Comparison of ENCODE assay signal across 7 cellular contexts in genomic region chr9:77011973-77012817, GRCh38. TPM values are rescaled to one million over a fixed set of nuclear protein-coding genes. Genes with fewer than 3 reads are reported as not detected.
DNase-seq lines count a peak whose midpoint lies in the region; ATAC-seq and TF ChIP-seq lines count a peak whose summit lies in the region.

No MANE protein-coding gene starts in this region.

- TF ChIP-seq POLR2A in body of pancreas (IDR thresholded peaks at IDR 0.05): no peak

- H3K4me1 ChIP-seq in body of pancreas: peaks cover 32% of the 10 kb centered on the region

- no peaks in the 10 kb centered on the region for H3K36me3 Mint-ChIP-seq in T-helper 17 cell (ENCODE audit: low read depth)

- H3K27ac ChIP-seq in body of pancreas: no peak overlapping the region

- no peaks in the 10 kb centered on the region for H3K9me3 ChIP-seq in T-helper 17 cell (ENCODE audit: control insufficient read depth, low read length, poor library complexity, severe bottlenecking)
- H3K9me3 ChIP-seq in body of pancreas: no peaks in the 10 kb centered on the region

- peak overlapping the region; percentile 25 for H3K4me3 Mint-ChIP-seq in T-helper 17 cell

- ATAC-seq in GM18867 (IDR thresholded peaks at IDR 0.05; ENCODE audit: unreplicated experiment) (peak; percentile 79), HG03354 (IDR thresholded peaks at IDR 0.05; ENCODE audit: poor library complexity, severe bottlenecking, unreplicated experiment) (peak; percentile 76), T-helper 17 cell (peak; percentile 68), body of pancreas (peak; percentile 62)

- H3K27me3 ChIP-seq in body of pancreas: peaks cover 0 to 50% of the 10 kb centered on the region in 2 donors
- peaks cover 70% of the 10 kb centered on the region for H3K27me3 ChIP-seq in kidney epithelial cell (ENCODE audit: control insufficient read depth, insufficient read depth, low read length)

- intact Hi-C loops in body of pancreas (cut with DNase I): loop anchor here (10.0 kb wide), 1 partner anchor 207 kb away; no protein-coding TSS in a partner anchor

- H3K4me1 Mint-ChIP-seq in T-helper 17 cell: peaks cover 12% of the 10 kb centered on the region

- H3K27me3 Mint-ChIP-seq in T-helper 17 cell: peaks cover 71% of the 10 kb centered on the region

- 6 to 12% methylated on average over 31 to 42 of the region's 42 CpGs for WGBS in body of pancreas, 2 donors

- H3K36me3 ChIP-seq in body of pancreas (replicated peaks in 1 of 2; ENCODE audit: insufficient read depth in 1 of 2, low read depth in 2 of 2): no peaks in the 10 kb centered on the region
- H3K36me3 ChIP-seq in kidney epithelial cell (ENCODE audit: control insufficient read depth, insufficient read depth, low read length): no peaks in the 10 kb centered on the region

- DNase-seq in T-helper 17 cell (peak; percentile 27 to 52 (median 35)), body of pancreas (peak; percentile 52 to 70 (median 57)), kidney epithelial cell (ENCODE audit: low read depth) (no peak), GOT3 (lab: John Stamatoyannopoulos, UW) (no peak)
- peak; percentile 72 to 82 for DNase-seq in stimulated activated CD4-positive, alpha-beta T cell treated with anti-CD3 and anti-CD28 coated beads, Interleukin-2, amount 100 ng/mL, for 24 hours

- H3K27ac Mint-ChIP-seq in T-helper 17 cell: no peak overlapping the region

- no peak overlapping the region for H3K4me3 ChIP-seq in body of pancreas
- H3K4me3 ChIP-seq in kidney epithelial cell (ENCODE audit: low read depth, low read length): no peak overlapping the region

- TF ChIP-seq CTCF in body of pancreas (IDR thresholded peaks at IDR 0.05) (peak; percentile 44 to 75 (median 62)), kidney epithelial cell (IDR thresholded peaks at IDR 0.05; ENCODE audit: insufficient read depth, low read length, poor library complexity, severe bottlenecking) (peak; percentile 84)

RNA-seq across cellular contexts. Expression of gene FOXB2, which starts 7.3 kb away (rescaled TPM):
- total RNA-seq in T-helper 17 cell: not detected
- total RNA-seq in body of pancreas: not detected
- not detected in 2 replicates for total RNA-seq in kidney epithelial cell

Comparison
In these comparisons a context has a peak if more than half of its experiments do, and no peak if none do; other contexts are left out.
1. DNase-seq: peak in T-helper 17 cell (3 of 3), body of pancreas (4 of 4) and stimulated activated CD4-positive, alpha-beta T cell treated with anti-CD3 and anti-CD28 coated beads, Interleukin-2, amount 100 ng/mL, for 24 hours (2 of 2); none in kidney epithelial cell (single experiment) and GOT3 (single experiment).
2. Peak in every context shown above with its lines, with median percentiles within 50 percentile points of each other: ATAC-seq.